Comparison of ENCODE assay signal across 25 cellular contexts in the genomic region with DNA sequence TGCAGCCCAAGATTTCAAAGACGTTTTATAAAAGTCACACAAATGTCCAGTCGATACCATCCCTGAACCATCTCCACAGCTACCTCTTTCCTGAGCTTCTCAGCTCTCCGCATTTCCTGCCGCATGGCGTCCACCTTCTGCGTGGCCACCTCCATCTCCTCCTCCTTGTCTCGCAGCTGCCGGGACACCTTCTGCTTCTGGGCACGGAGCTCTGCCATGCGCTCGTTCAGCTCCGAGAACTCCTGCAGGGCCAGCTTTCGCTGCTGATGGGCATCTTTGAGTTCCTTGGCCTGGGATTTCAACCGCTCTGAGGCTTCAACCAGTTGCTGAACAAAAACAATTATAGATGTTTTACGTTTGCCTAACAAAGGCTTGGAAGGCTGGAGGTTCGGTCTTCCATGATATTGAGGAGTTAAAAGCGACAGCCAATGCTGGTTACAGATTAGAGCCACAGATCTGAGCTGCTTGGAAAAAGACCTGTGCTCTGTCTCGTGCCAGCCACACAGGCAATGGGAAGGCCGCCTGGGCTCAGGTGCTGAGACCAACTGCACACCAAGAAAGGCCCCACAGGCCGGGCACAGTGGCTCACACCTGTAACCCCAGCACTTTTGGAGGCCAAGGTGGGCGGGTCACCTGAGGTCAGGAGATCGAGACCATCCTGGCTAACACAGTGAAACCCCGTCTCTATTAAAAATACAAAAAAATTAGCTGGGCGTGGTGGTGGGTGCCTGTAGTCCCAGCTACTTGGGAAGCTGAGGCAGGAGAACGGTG. TPM values are rescaled to one million over a fixed set of nuclear protein-coding genes. Genes with fewer than 3 reads are reported as not detected.
"Had no signal": no experiment of that assay in that cellular context is flagged by ENCODE, and none has a peak within 500 bp of the region (broad histone marks: within the 10 kb centered on the region; RNA-seq: fewer than 3 reads in every experiment).

No MANE protein-coding gene starts in this region.

- H3K4me1 Mint-ChIP-seq: activated CD4-positive, alpha-beta T cell treated with anti-CD3 and anti-CD28 coated beads, Interleukin-2, amount 10 ng/mL, durations not matched to agents 24 days and 14 days; activated CD8-positive, alpha-beta memory T cell treated with anti-CD3 and anti-CD28 coated beads, Interleukin-2, amount 10 ng/mL, durations not matched to agents 7 days and 5 days; WTC11 had no signal

- H3K27ac Mint-ChIP-seq: activated CD4-positive, alpha-beta T cell treated with anti-CD3 and anti-CD28 coated beads, Interleukin-2, amount 10 ng/mL, durations not matched to agents 24 days and 14 days; activated CD8-positive, alpha-beta memory T cell treated with anti-CD3 and anti-CD28 coated beads, Interleukin-2, amount 10 ng/mL, durations not matched to agents 7 days and 5 days; activated naive CD4-positive, alpha-beta T cell treated with anti-CD3 and anti-CD28 coated beads for 36 hours; activated naive CD8-positive, alpha-beta T cell; activated T-cell treated with anti-CD3 and anti-CD28 coated beads, Interleukin-2, amount 50 U/mL, for 24 hours; activated T-helper 1 cell treated with anti-CD3 and anti-CD28 coated beads, Interleukin-12 subunit alpha, Interleukin-12 subunit beta, Interleukin-2, Interleukin-4 antibody, amounts not matched to agents 30 ng/mL and 10 ng/mL and 1 ng/mL, durations not matched to agents 14 hours and 24 hours and 36 hours; T-helper 1 cell treated with Interleukin-12 subunit alpha and Interleukin-12 subunit beta and Interleukin-4 antibody, amounts not matched to agents 30 μg/mL and 1 μg/mL, for 36 hours; WTC11 had no signal

- H3K4me3 Mint-ChIP-seq: activated CD4-positive, alpha-beta T cell treated with anti-CD3 and anti-CD28 coated beads, Interleukin-2, amount 10 ng/mL, durations not matched to agents 24 days and 14 days; activated CD8-positive, alpha-beta memory T cell treated with anti-CD3 and anti-CD28 coated beads, Interleukin-2, amount 10 ng/mL, durations not matched to agents 7 days and 5 days; activated naive CD4-positive, alpha-beta T cell treated with anti-CD3 and anti-CD28 coated beads for 36 hours; activated naive CD8-positive, alpha-beta T cell; activated T-cell treated with anti-CD3 and anti-CD28 coated beads, Interleukin-2, amount 50 U/mL, for 24 hours; activated T-helper 1 cell treated with anti-CD3 and anti-CD28 coated beads, Interleukin-12 subunit alpha, Interleukin-12 subunit beta, Interleukin-2, Interleukin-4 antibody, amounts not matched to agents 30 ng/mL and 10 ng/mL and 1 ng/mL, durations not matched to agents 14 hours and 24 hours and 36 hours; T-helper 1 cell treated with Interleukin-12 subunit alpha and Interleukin-12 subunit beta and Interleukin-4 antibody, amounts not matched to agents 30 μg/mL and 1 μg/mL, for 36 hours; WTC11 had no signal

- H3K9me3 Mint-ChIP-seq: activated CD4-positive, alpha-beta T cell treated with anti-CD3 and anti-CD28 coated beads, Interleukin-2, amount 10 ng/mL, durations not matched to agents 24 days and 14 days; activated naive CD4-positive, alpha-beta T cell treated with anti-CD3 and anti-CD28 coated beads for 36 hours; activated T-cell treated with anti-CD3 and anti-CD28 coated beads, Interleukin-2, amount 50 U/mL, for 24 hours; activated T-helper 1 cell treated with anti-CD3 and anti-CD28 coated beads, Interleukin-12 subunit alpha, Interleukin-12 subunit beta, Interleukin-2, Interleukin-4 antibody, amounts not matched to agents 30 ng/mL and 10 ng/mL and 1 ng/mL, durations not matched to agents 14 hours and 24 hours and 36 hours; T-helper 1 cell treated with Interleukin-12 subunit alpha and Interleukin-12 subunit beta and Interleukin-4 antibody, amounts not matched to agents 30 μg/mL and 1 μg/mL, for 36 hours; WTC11 had no signal

- H3K27me3 ChIP-seq: adrenal gland, Peyer's patch, SJSA1 had no signal

- H3K9me3 ChIP-seq: adrenal gland, Peyer's patch, SJSA1 had no signal

- H3K4me3 ChIP-seq: adrenal gland, K562, Peyer's patch, SJSA1 had no signal

- H3K4me1 ChIP-seq: adrenal gland, Peyer's patch, SJSA1 had no signal

- DNase-seq: activated CD4-positive, alpha-beta T cell treated with anti-CD3 and anti-CD28 coated beads, Interleukin-2, amount 10 ng/mL, durations not matched to agents 24 days and 14 days; activated CD4-positive, alpha-beta T cell treated with anti-CD3 and anti-CD28 coated beads, Interleukin-2, amount 50 U/mL, for 48 hours; activated CD4-positive, CD25-positive, alpha-beta regulatory T cell treated with anti-CD3 and anti-CD28 coated beads, Interleukin-2, amount 50 U/mL, for 72 hours; activated CD8-positive, alpha-beta memory T cell treated with anti-CD3 and anti-CD28 coated beads, Interleukin-2, amount 10 ng/mL, durations not matched to agents 7 days and 5 days; activated effector memory CD4-positive, alpha-beta T cell treated with Interleukin-2 at 50 U/mL for 16 hours; activated naive CD4-positive, alpha-beta T cell treated with anti-CD3 and anti-CD28 coated beads for 36 hours; activated T-cell treated with anti-CD3 and anti-CD28 coated beads, Interleukin-2, amount 50 U/mL, for 24 hours; anterior cingulate cortex; MM.1S; NCI-H1436; NCI-H1694 treated with DMSO at 0.1 percent for 48 hours; NCI-H2029 treated with DMSO at 0.1 percent for 48 hours; NCI-H345; NCI-H510A; NCI-H526 treated with DMSO at 0.1 percent for 48 hours; Peyer's patch; SHP77 had no signal

- H3K27me3 Mint-ChIP-seq: activated CD4-positive, alpha-beta T cell treated with anti-CD3 and anti-CD28 coated beads, Interleukin-2, amount 10 ng/mL, durations not matched to agents 24 days and 14 days; activated CD8-positive, alpha-beta memory T cell treated with anti-CD3 and anti-CD28 coated beads, Interleukin-2, amount 10 ng/mL, durations not matched to agents 7 days and 5 days; activated naive CD8-positive, alpha-beta T cell; activated T-cell treated with anti-CD3 and anti-CD28 coated beads, Interleukin-2, amount 50 U/mL, for 24 hours had no signal

- ATAC-seq: activated CD8-positive, alpha-beta memory T cell treated with anti-CD3 and anti-CD28 coated beads, Interleukin-2, amount 10 ng/mL, durations not matched to agents 7 days and 5 days had no signal

- H3K27ac ChIP-seq: adrenal gland, Peyer's patch, SJSA1 had no signal

- H3K36me3 Mint-ChIP-seq: activated CD8-positive, alpha-beta memory T cell treated with anti-CD3 and anti-CD28 coated beads, Interleukin-2, amount 10 ng/mL, durations not matched to agents 7 days and 5 days had no signal

RNA-seq across cellular contexts. Expression of a gene that starts 49.6 kb away (rescaled TPM):
- total RNA-seq: cardiac septum, SJSA1 had no signal
- polyA plus RNA-seq: K562 had no signal
